Comparison of ENCODE assay signal across 3 cellular contexts in genomic region chr5:172854451-172854871, GRCh38.
TF ChIP-seq lines count a peak whose summit lies in the region.

No MANE protein-coding gene starts in this region.

TF ChIP-seq in HEK293, 187 proteins besides CTCF, POLR2A, EP300 and RAD21:
- TF ChIP-seq ZFHX2 (tag by site-specific recombination; conservative IDR thresholded peaks at IDR 0.05) (peak; percentile 88), PRDM4 (tag by site-specific recombination; IDR thresholded peaks at IDR 0.05) (no peak), ZNF341 (tag by site-specific recombination; IDR thresholded peaks at IDR 0.05; ENCODE audit: low read depth) (no peak), KLF8 (tag by site-specific recombination; IDR thresholded peaks at IDR 0.05) (no peak), EGR2 (tag by site-specific recombination; IDR thresholded peaks at IDR 0.05; ENCODE audit: low read depth) (peak; percentile 91), ZFP37 (tag by site-specific recombination; IDR thresholded peaks at IDR 0.05) (no peak), ZNF580 (tag by site-specific recombination; IDR thresholded peaks at IDR 0.05) (no peak), GLI4 (tag by site-specific recombination; IDR thresholded peaks at IDR 0.05) (no peak), ZNF155 (tag by site-specific recombination; IDR thresholded peaks at IDR 0.05) (no peak), ZNF777 (tag by site-specific recombination; IDR thresholded peaks at IDR 0.05; ENCODE audit: borderline replicate concordance) (no peak), ZNF548 (tag by site-specific recombination; IDR thresholded peaks at IDR 0.05) (no peak), ZNF571 (tag by site-specific recombination; IDR thresholded peaks at IDR 0.05) (no peak), ZNF529 (tag by site-specific recombination; IDR thresholded peaks at IDR 0.05; ENCODE audit: insufficient replicate concordance) (no peak), KLF1 (tag by site-specific recombination; IDR thresholded peaks at IDR 0.05) (0 out of 2 replicates have a peak, but pooled peaks have one; percentile 20), ZSCAN4 (tag by site-specific recombination; IDR thresholded peaks at IDR 0.05) (no peak), ZNF114 (tag by site-specific recombination; IDR thresholded peaks at IDR 0.05) (no peak), ZNF621 (tag by site-specific recombination; IDR thresholded peaks at IDR 0.05) (no peak)

TF ChIP-seq in K562, 482 proteins besides CTCF, POLR2A, EP300 and RAD21:
- TF ChIP-seq EGR1 (conservative IDR thresholded peaks at IDR 0.05) (peak; percentile 45; the same call in 1 of the 2 replicates), ZNF778 (CRISPR knock-in tag; IDR thresholded peaks at IDR 0.05) (no peak)
TF ChIP-seq in K562: peak in this region for 1.

TF ChIP-seq in liver, 16 proteins besides CTCF, POLR2A, EP300 and RAD21:
- no peak for TF ChIP-seq NR2F2 (IDR thresholded peaks at IDR 0.05)
- no peak for TF ChIP-seq MAX (IDR thresholded peaks at IDR 0.05)
- TF ChIP-seq JUND (IDR thresholded peaks at IDR 0.05): no peak
- TF ChIP-seq TAF1 (conservative IDR thresholded peaks at IDR 0.05): no peak
- TF ChIP-seq HNF4A (conservative IDR thresholded peaks at IDR 0.05): peak in 1 of 2 donors; percentile 57
- TF ChIP-seq EGR1 (IDR thresholded peaks at IDR 0.05; ENCODE audit: low read depth in 2 of 2): peak; percentile 88 to 96
- no peak for TF ChIP-seq REST (IDR thresholded peaks at IDR 0.05)
- TF ChIP-seq RXRA (IDR thresholded peaks at IDR 0.05): peak in 1 of 2 donors; percentile 74
- peak; percentile 4 for TF ChIP-seq SP1 (IDR thresholded peaks at IDR 0.05)
- TF ChIP-seq ZBTB33 (IDR thresholded peaks at IDR 0.05): no peak
- TF ChIP-seq FOXA1 (IDR thresholded peaks at IDR 0.05): no peak
- no peak for TF ChIP-seq ATF3 (IDR thresholded peaks at IDR 0.05)
- no peak for TF ChIP-seq HNF4G (IDR thresholded peaks at IDR 0.05)
- peak; percentile 25 for TF ChIP-seq FOXA2 (IDR thresholded peaks at IDR 0.05)
